13 cellular contexts compared by ENCODE assay signal in the genomic region with DNA sequence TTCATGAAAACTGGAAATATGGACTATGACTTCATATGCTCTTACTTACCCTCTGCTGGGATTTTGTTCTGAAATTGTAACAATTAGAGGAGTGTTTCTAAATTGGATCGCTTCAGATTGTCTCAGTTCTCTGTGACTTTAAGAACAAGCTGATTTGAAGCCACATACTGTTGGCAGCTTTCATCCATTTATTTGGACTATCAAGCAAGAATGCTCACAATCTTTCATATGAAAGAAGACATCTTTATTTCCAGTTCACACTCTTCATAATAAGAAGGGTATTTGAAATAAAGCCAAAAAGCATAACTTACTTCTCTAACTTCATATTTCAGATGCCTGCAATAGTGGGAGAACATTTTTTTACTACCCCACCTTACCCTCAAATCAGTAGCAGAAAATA.
DNase-seq lines count a peak whose midpoint lies in the region; ATAC-seq and TF ChIP-seq lines count a peak whose summit lies in the region.
"Had no signal": no experiment of that assay in that cellular context is flagged by ENCODE, and none has a peak within 500 bp of the region (broad histone marks: within the 10 kb centered on the region; RNA-seq: fewer than 3 reads in every experiment).

No MANE protein-coding gene starts in this region.

- no peaks in the 10 kb centered on the region for H3F3A ChIP-seq in GM23338 (replicated peaks; ENCODE audit: low read depth)

- no peaks in the 10 kb centered on the region for H3K9me3 Mint-ChIP-seq in GM23338
- peaks cover 3% of the 10 kb centered on the region in 2 donors for H3K9me3 Mint-ChIP-seq in stimulated activated naive B cell treated with anti-CD40 and anti-IgM and Interleukin-4, amounts not matched to agents 10 μg/mL and 1 μg/mL and 100 μg/mL, for 72 hours
- H3K9me3 Mint-ChIP-seq: activated naive CD4-positive, alpha-beta T cell treated with anti-CD3 and anti-CD28 coated beads, Interleukin-2, amount 50 U/mL, for 24 hours; CD8-positive, alpha-beta memory T cell had no signal

- no peak overlapping the region for H2AFZ ChIP-seq in GM23338

- ATAC-seq in GM23338: no peak
- ATAC-seq in stimulated activated naive B cell treated with anti-CD40 and anti-IgM and Interleukin-4, amounts not matched to agents 10 μg/mL and 1 μg/mL and 100 μg/mL, for 72 hours (replicated peaks): no peak
- ATAC-seq in HG02840 (IDR thresholded peaks at IDR 0.05; ENCODE audit: low FRiP score, unreplicated experiment): no peak
- ATAC-seq: HepG2 had no signal

- peaks cover 6% of the 10 kb centered on the region for H3K4me1 Mint-ChIP-seq in GM23338
- H3K4me1 Mint-ChIP-seq in stimulated activated naive B cell treated with anti-CD40 and anti-IgM and Interleukin-4, amounts not matched to agents 10 μg/mL and 1 μg/mL and 100 μg/mL, for 72 hours: peaks cover 44 to 64% of the 10 kb centered on the region in 2 donors

- H3K36me3 ChIP-seq in GM23338 (ENCODE audit: insufficient read depth): no peaks in the 10 kb centered on the region

- no peaks in the 10 kb centered on the region for H3K27me3 Mint-ChIP-seq in GM23338 (ENCODE audit: insufficient read depth, low read depth, poor library complexity)
- H3K27me3 Mint-ChIP-seq in stimulated activated naive B cell treated with anti-CD40 and anti-IgM and Interleukin-4, amounts not matched to agents 10 μg/mL and 1 μg/mL and 100 μg/mL, for 72 hours: no peaks in the 10 kb centered on the region
- H3K27me3 Mint-ChIP-seq: activated naive CD4-positive, alpha-beta T cell treated with anti-CD3 and anti-CD28 coated beads, Interleukin-2, amount 50 U/mL, for 24 hours; CD8-positive, alpha-beta memory T cell had no signal

- no peaks in the 10 kb centered on the region for H3K9me2 ChIP-seq in GM23338 (ENCODE audit: insufficient read depth)

- no peak for DNase-seq in GM23338 (ENCODE audit: low spot score)
- DNase-seq in astrocyte of the cerebellum (ENCODE audit: low read depth): peak; percentile 48
- peak; percentile 45 for DNase-seq in kidney glomerular epithelial cell (lab: John Stamatoyannopoulos, UW)
- DNase-seq in stimulated activated naive B cell treated with anti-CD40 and anti-IgM and Interleukin-4, amounts not matched to agents 10 μg/mL and 1 μg/mL and 100 μg/mL, for 72 hours: no peak
- DNase-seq in nucleus accumbens (lab: John Stamatoyannopoulos, UW): no peak
- no peak for DNase-seq in NCI-H69 (lab: John Stamatoyannopoulos, UW)
- DNase-seq in glomerular visceral epithelial cell (ENCODE audit: extremely low spot score): no peak
- DNase-seq: CD8-positive, alpha-beta memory T cell; erythroblast; GF-D8 had no signal

- H3K4me2 ChIP-seq in GM23338: no peak overlapping the region

- H3K27me3 ChIP-seq in GM23338 (ENCODE audit: insufficient read depth): no peaks in the 10 kb centered on the region

- H3K79me2 ChIP-seq in GM23338 (replicated peaks; ENCODE audit: insufficient read depth): no peaks in the 10 kb centered on the region

- no peak overlapping the region for H3K27ac ChIP-seq in GM23338 (ENCODE audit: low read depth)

- H3K4me3 ChIP-seq in GM23338: no peak overlapping the region
- no peak overlapping the region for H3K4me3 ChIP-seq in astrocyte of the cerebellum (ENCODE audit: low read depth, low read length)

- no peaks in the 10 kb centered on the region for H3K4me1 ChIP-seq in GM23338 (ENCODE audit: insufficient read depth)

- in situ Hi-C loops in astrocyte of the cerebellum (cut with HindIII; ENCODE audit: low sequenced_read_pairs): no loop called here

- H3K36me3 Mint-ChIP-seq in GM23338 (ENCODE audit: low read depth): no peaks in the 10 kb centered on the region
- H3K36me3 Mint-ChIP-seq in stimulated activated naive B cell treated with anti-CD40 and anti-IgM and Interleukin-4, amounts not matched to agents 10 μg/mL and 1 μg/mL and 100 μg/mL, for 72 hours: peaks cover 10 to 14% of the 10 kb centered on the region in 2 donors
- H3K36me3 Mint-ChIP-seq: CD8-positive, alpha-beta memory T cell had no signal

- peak overlapping the region; percentile 46; the same call in 1 of the 2 replicates for H3K27ac Mint-ChIP-seq in GM23338
- peak overlapping the region; percentile 26 for H3K27ac Mint-ChIP-seq in stimulated activated naive B cell treated with anti-CD40 and anti-IgM and Interleukin-4, amounts not matched to agents 10 μg/mL and 1 μg/mL and 100 μg/mL, for 72 hours
- H3K27ac Mint-ChIP-seq: activated naive CD4-positive, alpha-beta T cell treated with anti-CD3 and anti-CD28 coated beads, Interleukin-2, amount 50 U/mL, for 24 hours; CD8-positive, alpha-beta memory T cell had no signal

- no peaks in the 10 kb centered on the region for H4K20me1 ChIP-seq in GM23338 (replicated peaks; ENCODE audit: insufficient read depth)

- TF ChIP-seq CTCF in GM23338 (conservative IDR thresholded peaks at IDR 0.05; ENCODE audit: low read depth in 2 of 2) (no peak), astrocyte of the cerebellum (IDR thresholded peaks at IDR 0.05; ENCODE audit: low read depth, low read length, missing control alignments) (no peak)

- H3K4me3 Mint-ChIP-seq in GM23338: no peak overlapping the region
- peak overlapping the region in 1 of 2 donors; percentile 36 for H3K4me3 Mint-ChIP-seq in stimulated activated naive B cell treated with anti-CD40 and anti-IgM and Interleukin-4, amounts not matched to agents 10 μg/mL and 1 μg/mL and 100 μg/mL, for 72 hours
- H3K4me3 Mint-ChIP-seq: activated naive CD4-positive, alpha-beta T cell treated with anti-CD3 and anti-CD28 coated beads, Interleukin-2, amount 50 U/mL, for 24 hours; CD8-positive, alpha-beta memory T cell had no signal

TF ChIP-seq in GM23338, 12 proteins besides CTCF, POLR2A, EP300 and RAD21:
- TF ChIP-seq POLR2AphosphoS5 (IDR thresholded peaks at IDR 0.05; ENCODE audit: low read depth) (no peak), ZNF462 (CRISPR knock-in tag; IDR thresholded peaks at IDR 0.05) (no peak)

Comparison
In these comparisons a context has a peak if more than half of its experiments do, and no peak if none do; other contexts are left out.
1. DNase-seq: peak in astrocyte of the cerebellum (single experiment) and kidney glomerular epithelial cell (single experiment); none in GM23338 (single experiment), stimulated activated naive B cell treated with anti-CD40 and anti-IgM and Interleukin-4, amounts not matched to agents 10 μg/mL and 1 μg/mL and 100 μg/mL, for 72 hours (single experiment), nucleus accumbens (0 of 56), NCI-H69 (single experiment) and glomerular visceral epithelial cell (single experiment).